11 cellular contexts compared by ENCODE assay signal in genomic region chr11:45896392-45897068, GRCh38. TPM values are rescaled to one million over a fixed set of nuclear protein-coding genes. Genes with fewer than 3 reads are reported as not detected.
DNase-seq lines count a peak whose midpoint lies in the region; ATAC-seq lines count a peak whose summit lies in the region.
"Had no signal": no experiment of that assay in that cellular context is flagged by ENCODE, and none has a peak within 500 bp of the region (broad histone marks: within the 10 kb centered on the region; RNA-seq: fewer than 3 reads in every experiment).

No MANE protein-coding gene starts in this region.

- DNase-seq in DMS79 treated with DMSO at 0.1 percent for 48 hours (lab: John Stamatoyannopoulos, UW) (peak; percentile 83), NCI-H2029 (lab: John Stamatoyannopoulos, UW) (peak; percentile 79), SK-N-DZ (ENCODE audit: low spot score) (peak; percentile 87), myocyte (ENCODE audit: low read depth) (peak; percentile 79), SKM-1 treated with dmso at 0.1 percent for 144 hours (lab: John Stamatoyannopoulos, UW; ENCODE audit: unreplicated experiment) (no peak)
- no peak for DNase-seq in T-helper 2 cell treated with Interferon-gamma antibody and Interleukin-4, amounts not matched to agents 5 μg/mL and 100 μg/mL, for 36 hours (ENCODE audit: low spot score)
- DNase-seq: CD8-positive, alpha-beta T cell; MM.1S had no signal

- H3K36me3 Mint-ChIP-seq in T-helper 2 cell treated with Interferon-gamma antibody and Interleukin-4, amounts not matched to agents 5 μg/mL and 100 μg/mL, for 36 hours (ENCODE audit: low read depth), result no peaks in the 10 kb centered on the region
- H3K36me3 Mint-ChIP-seq: CD8-positive, alpha-beta T cell had no signal

- no peak overlapping the region for H3K4me3 Mint-ChIP-seq in T-helper 2 cell treated with Interferon-gamma antibody and Interleukin-4, amounts not matched to agents 5 μg/mL and 100 μg/mL, for 36 hours
- H3K4me3 Mint-ChIP-seq: CD8-positive, alpha-beta T cell had no signal

- H3K27me3 Mint-ChIP-seq in T-helper 2 cell treated with Interferon-gamma antibody and Interleukin-4, amounts not matched to agents 5 μg/mL and 100 μg/mL, for 36 hours (ENCODE audit: low read depth), result peaks cover 30% of the 10 kb centered on the region

- H3K27ac Mint-ChIP-seq in T-helper 2 cell treated with Interferon-gamma antibody and Interleukin-4, amounts not matched to agents 5 μg/mL and 100 μg/mL, for 36 hours, result no peak overlapping the region
- H3K27ac Mint-ChIP-seq: CD8-positive, alpha-beta T cell had no signal

- ATAC-seq in GM21526 (IDR thresholded peaks at IDR 0.05; ENCODE audit: low FRiP score, unreplicated experiment) (no peak), GM19035 (IDR thresholded peaks at IDR 0.05; ENCODE audit: unreplicated experiment) (no peak)
- ATAC-seq: CD8-positive, alpha-beta T cell; sciatic nerve had no signal

- H3K9me3 Mint-ChIP-seq in T-helper 2 cell treated with Interferon-gamma antibody and Interleukin-4, amounts not matched to agents 5 μg/mL and 100 μg/mL, for 36 hours, result no peaks in the 10 kb centered on the region
- H3K9me3 Mint-ChIP-seq: CD8-positive, alpha-beta T cell had no signal

- no peaks in the 10 kb centered on the region for H3K4me1 Mint-ChIP-seq in T-helper 2 cell treated with Interferon-gamma antibody and Interleukin-4, amounts not matched to agents 5 μg/mL and 100 μg/mL, for 36 hours (ENCODE audit: low read depth)

RNA-seq across cellular contexts. Expression of gene FREY1, which starts 10.5 kb away (rescaled TPM):
- not detected in 2 replicates for polyA plus RNA-seq in SK-N-DZ (2014; cell fraction: cytosol; rRNA removed)
- 0.60 and 2.4 TPM in 2 replicates for polyA plus RNA-seq in SK-N-DZ (2014; cell fraction: nucleus; rRNA removed)
- 0.29 and 0.42 TPM in 2 replicates for total RNA-seq in myocyte
- 0.21 TPM for polyA plus RNA-seq in myocyte (2012)
- total RNA-seq: sciatic nerve had no signal

RNA-seq across cellular contexts. Expression of gene MAPK8IP1, which starts 11.1 kb away (rescaled TPM):
- polyA plus RNA-seq in SK-N-DZ (2014; cell fraction: cytosol; rRNA removed), result 32.5 and 34.1 TPM in 2 replicates
- polyA plus RNA-seq in SK-N-DZ (2014; cell fraction: nucleus; rRNA removed), result 28.6 and 30.1 TPM in 2 replicates
- total RNA-seq in myocyte, result 10.1 and 10.2 TPM in 2 replicates
- polyA plus RNA-seq in myocyte (2012), result 6.3 TPM

RNA-seq across cellular contexts. Expression of gene PEX16, which starts 21.1 kb away (rescaled TPM):
- 33.2 and 39.2 TPM in 2 replicates for polyA plus RNA-seq in SK-N-DZ (2014; cell fraction: cytosol; rRNA removed)
- 49.6 and 62.6 TPM in 2 replicates for polyA plus RNA-seq in SK-N-DZ (2014; cell fraction: nucleus; rRNA removed)
- 16.3 and 23.0 TPM in 2 replicates for total RNA-seq in myocyte
- 21.9 TPM for polyA plus RNA-seq in myocyte (2012)

RNA-seq across cellular contexts. Expression of gene LARGE2, which starts 25.9 kb away (rescaled TPM):
- polyA plus RNA-seq in SK-N-DZ (2014; cell fraction: cytosol; rRNA removed), result 5.8 and 11.4 TPM in 2 replicates
- polyA plus RNA-seq in SK-N-DZ (2014; cell fraction: nucleus; rRNA removed), result 10.6 and 13.5 TPM in 2 replicates
- total RNA-seq in myocyte, result not detected in 2 replicates
- polyA plus RNA-seq in myocyte (2012), result not detected

RNA-seq across cellular contexts. Expression of gene CRY2, which starts 49.3 kb away (rescaled TPM):
- polyA plus RNA-seq in SK-N-DZ (2014; cell fraction: cytosol; rRNA removed), result 5.7 and 7.4 TPM in 2 replicates
- polyA plus RNA-seq in SK-N-DZ (2014; cell fraction: nucleus; rRNA removed), result 13.1 and 17.3 TPM in 2 replicates
- total RNA-seq in myocyte, result 13.5 and 20.0 TPM in 2 replicates
- polyA plus RNA-seq in myocyte (2012), result 13.2 TPM

Comparison
In these comparisons a context has a peak if more than half of its experiments do, and no peak if none do; other contexts are left out.
1. DNase-seq: peak in DMS79 treated with DMSO at 0.1 percent for 48 hours (single experiment), NCI-H2029 (single experiment), SK-N-DZ (single experiment) and myocyte (single experiment); none in T-helper 2 cell treated with Interferon-gamma antibody and Interleukin-4, amounts not matched to agents 5 μg/mL and 100 μg/mL, for 36 hours (single experiment) and SKM-1 treated with dmso at 0.1 percent for 144 hours (single experiment).